ENCODE assay signal across 18 cellular contexts in the genomic region with DNA sequence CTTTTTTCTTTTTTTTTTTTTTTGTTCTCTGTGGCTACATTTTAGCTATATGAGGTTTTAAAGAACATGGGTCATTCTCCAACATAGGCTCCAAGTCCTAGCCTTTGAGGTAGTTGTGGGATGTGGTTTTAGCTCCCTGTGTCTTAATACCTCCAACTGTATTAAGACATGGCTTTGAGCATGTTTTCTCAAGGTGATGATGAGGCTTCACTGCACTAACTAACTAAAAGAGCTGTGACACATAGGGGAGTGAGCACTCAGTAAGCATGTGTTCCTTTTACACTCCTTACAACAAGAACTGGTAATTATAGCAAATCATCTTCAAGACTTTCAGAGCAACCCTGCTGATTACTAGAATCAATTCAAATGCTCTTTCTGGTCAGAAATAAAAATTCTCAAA.
DNase-seq lines count a peak whose midpoint lies in the region; FAIRE-seq and TF ChIP-seq lines count a peak whose summit lies in the region.
"Had no signal": no experiment of that assay in that cellular context is flagged by ENCODE, and none has a peak within 500 bp of the region (broad histone marks: within the 10 kb centered on the region; RNA-seq: fewer than 3 reads in every experiment).

No MANE protein-coding gene starts in this region.

- H2BK5ac ChIP-seq in neuronal stem cell (ENCODE audit: low read length) (no peak overlapping the region), mesenchymal stem cell (ENCODE audit: low read depth, low read length, poor library complexity, severe bottlenecking) (no peak overlapping the region)

- H3K9ac ChIP-seq in mammary epithelial cell (ENCODE audit: insufficient read depth, low read length): peak overlapping the region; percentile 32
- H3K9ac ChIP-seq in astrocyte (ENCODE audit: low read length): peak overlapping the region; percentile 20
- no peak overlapping the region for H3K9ac ChIP-seq in neuronal stem cell (ENCODE audit: low read depth, low read length, poor library complexity)
- no peak overlapping the region for H3K9ac ChIP-seq in mesenchymal stem cell (ENCODE audit: low read length)
- H3K9ac ChIP-seq: BLaER1, GM23248 had no signal

- H3K4me3 ChIP-seq in mammary epithelial cell (replicated peaks in 1 of 3; ENCODE audit: insufficient read depth in 1 of 3, low read depth in 2 of 3, low read length in 3 of 3): no peak overlapping the region
- H3K4me3 ChIP-seq in breast epithelium: no peak overlapping the region
- no peak overlapping the region for H3K4me3 ChIP-seq in astrocyte (ENCODE audit: insufficient read depth, low read depth, low read length)
- H3K4me3 ChIP-seq in neuronal stem cell (ENCODE audit: low read length in 2 of 2): no peak overlapping the region
- H3K4me3 ChIP-seq in mesenchymal stem cell (ENCODE audit: insufficient read depth in 1 of 2, low read depth in 1 of 2, low read length in 2 of 2): no peak overlapping the region
- H3K4me3 ChIP-seq: BLaER1, GM12878, GM23248 had no signal

- peaks cover 28% of the 10 kb centered on the region for H3K4me1 ChIP-seq in mammary epithelial cell (ENCODE audit: insufficient read depth, low read length)
- no peaks in the 10 kb centered on the region for H3K4me1 ChIP-seq in breast epithelium
- peaks cover 11% of the 10 kb centered on the region for H3K4me1 ChIP-seq in astrocyte (ENCODE audit: insufficient read depth, low read length)
- peaks cover 0 to 4% of the 10 kb centered on the region in 2 donors for H3K4me1 ChIP-seq in neuronal stem cell (ENCODE audit: control insufficient read depth in 2 of 2, insufficient read depth in 1 of 2, low read depth in 1 of 2, low read length in 2 of 2)
- no peaks in the 10 kb centered on the region for H3K4me1 ChIP-seq in mesenchymal stem cell (ENCODE audit: control insufficient read depth, insufficient read depth, low read depth, low read length)
- H3K4me1 ChIP-seq: BLaER1, Caco-2 had no signal

- H3K79me2 ChIP-seq in mammary epithelial cell (ENCODE audit: insufficient read depth, low read length) (no peaks in the 10 kb centered on the region), astrocyte (ENCODE audit: insufficient read depth, low read length) (no peaks in the 10 kb centered on the region)

- H2AFZ ChIP-seq in mammary epithelial cell (ENCODE audit: low read depth, low read length): peak overlapping the region; percentile 23
- H2AFZ ChIP-seq in astrocyte (ENCODE audit: low read depth, low read length): no peak overlapping the region
- no peak overlapping the region for H2AFZ ChIP-seq in neuronal stem cell (ENCODE audit: low read length)
- no peak overlapping the region for H2AFZ ChIP-seq in mesenchymal stem cell (ENCODE audit: low read depth, low read length)
- H2AFZ ChIP-seq: GM23248 had no signal

- H3K14ac ChIP-seq in neuronal stem cell (ENCODE audit: low read length): no peak overlapping the region
- no peak overlapping the region for H3K14ac ChIP-seq in mesenchymal stem cell (ENCODE audit: low read length in 2 of 2)

- TSS peak; percentile 93 for BruUV-seq in mammary epithelial cell (replicated peaks; lab: Mats Ljungman, UMichigan)

- H3K36me3 Mint-ChIP-seq in astrocyte (ENCODE audit: low read depth, unreplicated experiment): no peaks in the 10 kb centered on the region
- H3K36me3 Mint-ChIP-seq: CD8-positive, alpha-beta memory T cell had no signal

- H3K27ac ChIP-seq in mammary epithelial cell (ENCODE audit: insufficient read depth, low read depth, low read length) (peak overlapping the region; percentile 95), breast epithelium (no peak overlapping the region), astrocyte (ENCODE audit: low read depth, low read length) (peak overlapping the region; percentile 74), epithelial cell of prostate (peak overlapping the region; percentile 87), neuronal stem cell (replicated peaks; ENCODE audit: low read length) (no peak overlapping the region), mesenchymal stem cell (ENCODE audit: low read length, poor library complexity, severe bottlenecking) (no peak overlapping the region)
- H3K27ac ChIP-seq: BLaER1, GM23248 had no signal

- H3K4me2 ChIP-seq in mammary epithelial cell (ENCODE audit: insufficient read depth, low read depth, low read length) (peak overlapping the region; percentile 39), astrocyte (ENCODE audit: low read length) (peak overlapping the region; percentile 65), neuronal stem cell (ENCODE audit: insufficient read depth, low read length, poor library complexity, severe bottlenecking) (no peak overlapping the region), mesenchymal stem cell (ENCODE audit: low read length, poor library complexity, severe bottlenecking) (no peak overlapping the region)
- H3K4me2 ChIP-seq: BLaER1 had no signal

- H3K27ac Mint-ChIP-seq in astrocyte (ENCODE audit: unreplicated experiment): no peak overlapping the region
- H3K27ac Mint-ChIP-seq: CD8-positive, alpha-beta memory T cell had no signal

- H3K4me1 Mint-ChIP-seq in astrocyte (ENCODE audit: low read depth, unreplicated experiment): peaks cover 6% of the 10 kb centered on the region
- H3K4me1 Mint-ChIP-seq: CD8-positive, alpha-beta memory T cell had no signal

- H2BK120ac ChIP-seq in neuronal stem cell (ENCODE audit: low read depth, low read length) (no peak overlapping the region), mesenchymal stem cell (ENCODE audit: low read depth, low read length) (no peak overlapping the region)

- DNase-seq in mammary epithelial cell: peak; percentile 84
- no peak for DNase-seq in breast epithelium (ENCODE audit: low spot score in 2 of 2)
- peak; percentile 47 for DNase-seq in astrocyte (ENCODE audit: low read depth)
- DNase-seq in epithelial cell of prostate (ENCODE audit: low read depth, low spot score): no peak
- DNase-seq in neuronal stem cell (ENCODE audit: low spot score): no peak
- DNase-seq in activated CD4-positive, alpha-beta T cell treated with anti-CD3 and anti-CD28 coated beads, Interleukin-2, amount 50 U/mL, for 1 hour: no peak
- DNase-seq in mesenchymal stem cell: no peak
- DNase-seq: 8988T; AML-193; Caco-2; CD8-positive, alpha-beta memory T cell; DMS 273 treated with DMSO at 0.1 percent for 48 hours; DMS79 had no signal

- H4K91ac ChIP-seq in neuronal stem cell (ENCODE audit: low read depth, low read length, poor library complexity): no peak overlapping the region
- H4K91ac ChIP-seq in mesenchymal stem cell (ENCODE audit: low read length): no peak overlapping the region

- TF ChIP-seq CTCF in mammary epithelial cell (conservative IDR thresholded peaks at IDR 0.05 in 1 of 2, IDR thresholded peaks at IDR 0.05 in 1 of 2; ENCODE audit: extremely low read depth in 1 of 2, insufficient read depth in 1 of 2, low read depth in 1 of 2, low read length in 2 of 2) (no peak), breast epithelium (IDR thresholded peaks at IDR 0.05) (no peak), astrocyte (IDR thresholded peaks at IDR 0.05; ENCODE audit: insufficient read depth, low read depth, low read length) (no peak)

- intact Hi-C loops in mammary epithelial cell (cut with micrococcal nuclease): loop anchor here (5.0 kb wide), 1 partner anchor 334 kb away; a partner anchor contains a TSS
- intact Hi-C loops in breast epithelium (cut with DNase I; ENCODE audit: low total_unique reads): no loop called here

- H3K4ac ChIP-seq in neuronal stem cell (ENCODE audit: low read length): no peak overlapping the region
- no peak overlapping the region for H3K4ac ChIP-seq in mesenchymal stem cell (ENCODE audit: low read depth in 1 of 2, low read length in 2 of 2)

- H2BK15ac ChIP-seq in neuronal stem cell (ENCODE audit: low read length) (no peak overlapping the region), mesenchymal stem cell (ENCODE audit: low read depth, poor library complexity, severe bottlenecking) (no peak overlapping the region)

- FAIRE-seq in astrocyte (lab: Jason Lieb, UNC): no peak
- FAIRE-seq: GM12878, GM18507, H54 had no signal

- in situ Hi-C loops in mammary epithelial cell (cut with MboI; ENCODE audit: low sequenced_read_pairs in 2 of 2): no loop called here

- H3K36me3 ChIP-seq in mammary epithelial cell (ENCODE audit: insufficient read depth, low read length): peaks cover 2% of the 10 kb centered on the region
- H3K36me3 ChIP-seq in breast epithelium: no peaks in the 10 kb centered on the region
- H3K36me3 ChIP-seq in astrocyte (ENCODE audit: insufficient read depth, low read length): no peaks in the 10 kb centered on the region
- H3K36me3 ChIP-seq in neuronal stem cell (replicated peaks in 1 of 2; ENCODE audit: control insufficient read depth in 2 of 2, insufficient read depth in 2 of 2, low read length in 2 of 2): no peaks in the 10 kb centered on the region
- H3K36me3 ChIP-seq in mesenchymal stem cell (ENCODE audit: control insufficient read depth in 1 of 2, insufficient read depth in 2 of 2, low read depth in 1 of 2, low read length in 2 of 2): no peaks in the 10 kb centered on the region
- H3K36me3 ChIP-seq: BLaER1 had no signal

- no peak for TF ChIP-seq POLR2A in breast epithelium (IDR thresholded peaks at IDR 0.05)

- H3K4me3 Mint-ChIP-seq in astrocyte (ENCODE audit: unreplicated experiment): no peak overlapping the region
- H3K4me3 Mint-ChIP-seq: CD8-positive, alpha-beta memory T cell had no signal

- no peak overlapping the region for H3K23ac ChIP-seq in neuronal stem cell (ENCODE audit: low read depth, low read length, poor library complexity)
- no peak overlapping the region for H3K23ac ChIP-seq in mesenchymal stem cell (ENCODE audit: low read length in 2 of 2)

- no peak overlapping the region for H2BK12ac ChIP-seq in neuronal stem cell (ENCODE audit: low read length)
- H2BK12ac ChIP-seq in mesenchymal stem cell (ENCODE audit: low read length in 2 of 2): no peak overlapping the region

- H3K79me1 ChIP-seq in neuronal stem cell (ENCODE audit: low read depth, low read length) (no peaks in the 10 kb centered on the region), mesenchymal stem cell (replicated peaks; ENCODE audit: low read length, poor library complexity, severe bottlenecking) (no peaks in the 10 kb centered on the region)

- H4K8ac ChIP-seq in neuronal stem cell (ENCODE audit: low read depth, low read length): no peak overlapping the region
- H4K8ac ChIP-seq in mesenchymal stem cell (ENCODE audit: low read length): no peak overlapping the region

- H3K27me3 ChIP-seq in mammary epithelial cell (ENCODE audit: insufficient read depth, low read length): no peaks in the 10 kb centered on the region
- H3K27me3 ChIP-seq in breast epithelium: no peaks in the 10 kb centered on the region
- no peaks in the 10 kb centered on the region for H3K27me3 ChIP-seq in astrocyte (ENCODE audit: insufficient read depth, low read length)
- H3K27me3 ChIP-seq in neuronal stem cell (ENCODE audit: control insufficient read depth in 3 of 3, insufficient read depth in 3 of 3, low read depth in 1 of 3, low read length in 3 of 3): no peaks in the 10 kb centered on the region
- H3K27me3 ChIP-seq in mesenchymal stem cell (ENCODE audit: control insufficient read depth in 1 of 2, insufficient read depth in 1 of 2, low read length in 2 of 2): no peaks in the 10 kb centered on the region
- H3K27me3 ChIP-seq: BLaER1 had no signal

- H3K9me3 Mint-ChIP-seq in astrocyte (ENCODE audit: unreplicated experiment): no peaks in the 10 kb centered on the region
- H3K9me3 Mint-ChIP-seq: CD8-positive, alpha-beta memory T cell had no signal

- dilution Hi-C loops in mammary epithelial cell (cut with HindIII; ENCODE audit: low sequenced_read_pairs): no loop called here

- H2AK5ac ChIP-seq in neuronal stem cell (ENCODE audit: low read depth, low read length) (no peak overlapping the region), mesenchymal stem cell (ENCODE audit: low read length, severe bottlenecking) (no peak overlapping the region)

- no peak overlapping the region for H3K18ac ChIP-seq in neuronal stem cell (ENCODE audit: low read length)
- H3K18ac ChIP-seq in mesenchymal stem cell (ENCODE audit: low read depth in 1 of 2, low read length in 2 of 2): no peak overlapping the region

- CTCF ChIA-PET in mammary epithelial cell (lab: Charles Lee; ENCODE audit: low non-redundant PET): interaction anchor here (0.5 kb wide), 1 partner anchor 915 kb away, joined by 7 read pairs; no protein-coding TSS in a partner anchor

- H3K27me3 Mint-ChIP-seq in astrocyte (ENCODE audit: low read depth, unreplicated experiment): no peaks in the 10 kb centered on the region

- H4K20me1 ChIP-seq in mammary epithelial cell (ENCODE audit: insufficient read depth, low read length) (no peaks in the 10 kb centered on the region), astrocyte (ENCODE audit: insufficient read depth, low read length) (no peaks in the 10 kb centered on the region)
- H4K20me1 ChIP-seq: BLaER1 had no signal

- no peaks in the 10 kb centered on the region for H3K9me3 ChIP-seq in mammary epithelial cell (replicated peaks; ENCODE audit: insufficient read depth, low read length)
- no peaks in the 10 kb centered on the region for H3K9me3 ChIP-seq in breast epithelium
- no peaks in the 10 kb centered on the region for H3K9me3 ChIP-seq in astrocyte (ENCODE audit: insufficient read depth, low read depth, low read length)
- H3K9me3 ChIP-seq in neuronal stem cell (replicated peaks in 1 of 2; ENCODE audit: control insufficient read depth in 2 of 2, insufficient read depth in 1 of 2, low read depth in 1 of 2, low read length in 2 of 2): peaks cover 0 to 2% of the 10 kb centered on the region in 2 donors
- no peaks in the 10 kb centered on the region for H3K9me3 ChIP-seq in mesenchymal stem cell (ENCODE audit: control insufficient read depth, low read length)
- H3K9me3 ChIP-seq: BLaER1, Caco-2 had no signal

Comparison
In these comparisons a context has a peak if more than half of its experiments do, and no peak if none do; other contexts are left out.
1. DNase-seq: peak in mammary epithelial cell (single experiment) and astrocyte (single experiment); none in breast epithelium (0 of 2), epithelial cell of prostate (single experiment), neuronal stem cell (single experiment), activated CD4-positive, alpha-beta T cell treated with anti-CD3 and anti-CD28 coated beads, Interleukin-2, amount 50 U/mL, for 1 hour (single experiment) and mesenchymal stem cell (single experiment).
2. H3K27ac ChIP-seq: peak in mammary epithelial cell (single experiment), astrocyte (single experiment) and epithelial cell of prostate (single experiment); none in breast epithelium (0 of 2), neuronal stem cell (single experiment) and mesenchymal stem cell (single experiment).
3. H3K4me2 ChIP-seq: peak in mammary epithelial cell (single experiment) and astrocyte (single experiment); none in neuronal stem cell (single experiment) and mesenchymal stem cell (single experiment).
4. H3K9ac ChIP-seq: peak in mammary epithelial cell (single experiment) and astrocyte (single experiment); none in neuronal stem cell (single experiment) and mesenchymal stem cell (single experiment).